ENCODE assay signal across 1 cellular context in the genomic region with DNA sequence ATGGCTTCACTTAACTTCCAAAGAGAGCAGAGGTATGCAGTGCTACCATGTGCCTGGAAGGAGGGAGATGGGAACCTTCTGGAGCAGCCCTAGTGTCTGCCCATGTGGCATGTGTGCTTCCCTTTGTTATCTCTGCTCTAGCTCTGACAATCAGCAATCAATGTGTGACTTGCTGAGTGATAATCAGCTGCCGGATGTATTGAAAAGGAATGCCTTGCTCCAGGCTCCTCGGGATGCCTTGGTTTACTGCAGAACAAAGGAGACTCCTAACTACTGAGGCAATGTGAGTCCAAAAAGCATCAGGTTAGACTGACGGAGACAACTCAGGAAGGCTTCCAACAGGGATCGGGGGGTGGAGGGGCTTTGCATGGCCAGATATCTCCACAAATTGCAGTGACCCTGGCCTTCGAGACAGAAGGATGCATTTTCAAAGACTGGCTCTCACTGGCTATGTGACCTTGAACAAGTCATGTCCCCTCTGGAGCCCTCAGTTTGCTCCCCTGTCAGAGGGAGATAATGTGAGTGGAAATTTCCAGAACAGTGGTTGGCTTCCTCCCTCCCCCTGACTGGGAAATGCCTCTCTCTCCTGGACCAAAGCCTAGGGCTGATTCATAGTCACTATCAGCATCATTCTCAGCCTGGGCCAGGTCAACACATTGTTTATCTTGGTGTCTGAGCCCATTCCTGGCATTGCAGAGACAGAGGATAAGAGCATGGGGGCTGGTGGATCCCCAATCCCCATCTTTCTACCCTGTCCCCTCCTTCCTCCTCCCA.
TF ChIP-seq lines count a peak whose summit lies in the region.

No MANE protein-coding gene starts in this region.

TF ChIP-seq in SK-N-SH, 30 proteins besides CTCF, POLR2A, EP300 and RAD21 (continued from another document):
- TF ChIP-seq, protein P1, sequence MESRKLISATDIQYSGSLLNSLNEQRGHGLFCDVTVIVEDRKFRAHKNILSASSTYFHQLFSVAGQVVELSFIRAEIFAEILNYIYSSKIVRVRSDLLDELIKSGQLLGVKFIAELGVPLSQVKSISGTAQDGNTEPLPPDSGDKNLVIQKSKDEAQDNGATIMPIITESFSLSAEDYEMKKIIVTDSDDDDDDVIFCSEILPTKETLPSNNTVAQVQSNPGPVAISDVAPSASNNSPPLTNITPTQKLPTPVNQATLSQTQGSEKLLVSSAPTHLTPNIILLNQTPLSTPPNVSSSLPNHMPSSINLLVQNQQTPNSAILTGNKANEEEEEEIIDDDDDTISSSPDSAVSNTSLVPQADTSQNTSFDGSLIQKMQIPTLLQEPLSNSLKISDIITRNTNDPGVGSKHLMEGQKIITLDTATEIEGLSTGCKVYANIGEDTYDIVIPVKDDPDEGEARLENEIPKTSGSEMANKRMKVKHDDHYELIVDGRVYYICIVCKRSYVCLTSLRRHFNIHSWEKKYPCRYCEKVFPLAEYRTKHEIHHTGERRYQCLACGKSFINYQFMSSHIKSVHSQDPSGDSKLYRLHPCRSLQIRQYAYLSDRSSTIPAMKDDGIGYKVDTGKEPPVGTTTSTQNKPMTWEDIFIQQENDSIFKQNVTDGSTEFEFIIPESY (IDR thresholded peaks at IDR 0.05; ENCODE audit: borderline replicate concordance, low read depth) = no peak
- no peak for TF ChIP-seq ELF1 (IDR thresholded peaks at IDR 0.05)
- TF ChIP-seq, protein P2, sequence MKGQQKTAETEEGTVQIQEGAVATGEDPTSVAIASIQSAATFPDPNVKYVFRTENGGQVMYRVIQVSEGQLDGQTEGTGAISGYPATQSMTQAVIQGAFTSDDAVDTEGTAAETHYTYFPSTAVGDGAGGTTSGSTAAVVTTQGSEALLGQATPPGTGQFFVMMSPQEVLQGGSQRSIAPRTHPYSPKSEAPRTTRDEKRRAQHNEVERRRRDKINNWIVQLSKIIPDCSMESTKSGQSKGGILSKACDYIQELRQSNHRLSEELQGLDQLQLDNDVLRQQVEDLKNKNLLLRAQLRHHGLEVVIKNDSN (IDR thresholded peaks at IDR 0.05; ENCODE audit: borderline replicate concordance, low read depth) = no peak
- peak; percentile 83; the same call in 1 of the 2 replicates for TF ChIP-seq FOSL2 (IDR thresholded peaks at IDR 0.05; ENCODE audit: borderline replicate concordance, low read depth)
- TF ChIP-seq RCOR1 (IDR thresholded peaks at IDR 0.05; ENCODE audit: low read length) = no peak
- TF ChIP-seq EZH2phosphoT487 (IDR thresholded peaks at IDR 0.05; ENCODE audit: borderline replicate concordance, low read depth) = no peak
- TF ChIP-seq FOXM1 (IDR thresholded peaks at IDR 0.05; ENCODE audit: low read depth) = no peak
- TF ChIP-seq GATA2 (CRISPR knock-in tag; IDR thresholded peaks at IDR 0.05) = no peak
- TF ChIP-seq NRF1 (IDR thresholded peaks at IDR 0.05; ENCODE audit: low read depth, low read length) = no peak
- TF ChIP-seq, protein P3, sequence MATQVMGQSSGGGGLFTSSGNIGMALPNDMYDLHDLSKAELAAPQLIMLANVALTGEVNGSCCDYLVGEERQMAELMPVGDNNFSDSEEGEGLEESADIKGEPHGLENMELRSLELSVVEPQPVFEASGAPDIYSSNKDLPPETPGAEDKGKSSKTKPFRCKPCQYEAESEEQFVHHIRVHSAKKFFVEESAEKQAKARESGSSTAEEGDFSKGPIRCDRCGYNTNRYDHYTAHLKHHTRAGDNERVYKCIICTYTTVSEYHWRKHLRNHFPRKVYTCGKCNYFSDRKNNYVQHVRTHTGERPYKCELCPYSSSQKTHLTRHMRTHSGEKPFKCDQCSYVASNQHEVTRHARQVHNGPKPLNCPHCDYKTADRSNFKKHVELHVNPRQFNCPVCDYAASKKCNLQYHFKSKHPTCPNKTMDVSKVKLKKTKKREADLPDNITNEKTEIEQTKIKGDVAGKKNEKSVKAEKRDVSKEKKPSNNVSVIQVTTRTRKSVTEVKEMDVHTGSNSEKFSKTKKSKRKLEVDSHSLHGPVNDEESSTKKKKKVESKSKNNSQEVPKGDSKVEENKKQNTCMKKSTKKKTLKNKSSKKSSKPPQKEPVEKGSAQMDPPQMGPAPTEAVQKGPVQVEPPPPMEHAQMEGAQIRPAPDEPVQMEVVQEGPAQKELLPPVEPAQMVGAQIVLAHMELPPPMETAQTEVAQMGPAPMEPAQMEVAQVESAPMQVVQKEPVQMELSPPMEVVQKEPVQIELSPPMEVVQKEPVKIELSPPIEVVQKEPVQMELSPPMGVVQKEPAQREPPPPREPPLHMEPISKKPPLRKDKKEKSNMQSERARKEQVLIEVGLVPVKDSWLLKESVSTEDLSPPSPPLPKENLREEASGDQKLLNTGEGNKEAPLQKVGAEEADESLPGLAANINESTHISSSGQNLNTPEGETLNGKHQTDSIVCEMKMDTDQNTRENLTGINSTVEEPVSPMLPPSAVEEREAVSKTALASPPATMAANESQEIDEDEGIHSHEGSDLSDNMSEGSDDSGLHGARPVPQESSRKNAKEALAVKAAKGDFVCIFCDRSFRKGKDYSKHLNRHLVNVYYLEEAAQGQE (IDR thresholded peaks at IDR 0.05; ENCODE audit: low read depth, low read length) = no peak
- peak; percentile 81; the same call in 1 of the 2 replicates for TF ChIP-seq RXRA (IDR thresholded peaks at IDR 0.05; ENCODE audit: borderline replicate concordance, low read depth)
- no peak for TF ChIP-seq YY1 (IDR thresholded peaks at IDR 0.05; ENCODE audit: low read depth)
- TF ChIP-seq MXI1 (IDR thresholded peaks at IDR 0.05; ENCODE audit: low read depth, low read length) = no peak
- TF ChIP-seq GABPA (IDR thresholded peaks at IDR 0.05; ENCODE audit: low read depth) = no peak
- no peak for TF ChIP-seq MEF2A (IDR thresholded peaks at IDR 0.05; ENCODE audit: borderline replicate concordance, low read depth)
- TF ChIP-seq TAF1 (IDR thresholded peaks at IDR 0.05; ENCODE audit: borderline replicate concordance, low read depth, low read length) = no peak
- TF ChIP-seq CHD2 (IDR thresholded peaks at IDR 0.05; ENCODE audit: low read length, partially characterized antibody) = no peak
- TF ChIP-seq, protein P4, sequence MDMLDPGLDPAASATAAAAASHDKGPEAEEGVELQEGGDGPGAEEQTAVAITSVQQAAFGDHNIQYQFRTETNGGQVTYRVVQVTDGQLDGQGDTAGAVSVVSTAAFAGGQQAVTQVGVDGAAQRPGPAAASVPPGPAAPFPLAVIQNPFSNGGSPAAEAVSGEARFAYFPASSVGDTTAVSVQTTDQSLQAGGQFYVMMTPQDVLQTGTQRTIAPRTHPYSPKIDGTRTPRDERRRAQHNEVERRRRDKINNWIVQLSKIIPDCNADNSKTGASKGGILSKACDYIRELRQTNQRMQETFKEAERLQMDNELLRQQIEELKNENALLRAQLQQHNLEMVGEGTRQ (IDR thresholded peaks at IDR 0.05; ENCODE audit: borderline replicate concordance, low read depth, low read length) = no peak
- peak; percentile 81 for TF ChIP-seq JUND (IDR thresholded peaks at IDR 0.05)
- TF ChIP-seq POLR2AphosphoS5 (IDR thresholded peaks at IDR 0.05; ENCODE audit: low read depth, low read length) = peak; percentile 29; the same call in 1 of the 2 replicates
- TF ChIP-seq, protein P5, sequence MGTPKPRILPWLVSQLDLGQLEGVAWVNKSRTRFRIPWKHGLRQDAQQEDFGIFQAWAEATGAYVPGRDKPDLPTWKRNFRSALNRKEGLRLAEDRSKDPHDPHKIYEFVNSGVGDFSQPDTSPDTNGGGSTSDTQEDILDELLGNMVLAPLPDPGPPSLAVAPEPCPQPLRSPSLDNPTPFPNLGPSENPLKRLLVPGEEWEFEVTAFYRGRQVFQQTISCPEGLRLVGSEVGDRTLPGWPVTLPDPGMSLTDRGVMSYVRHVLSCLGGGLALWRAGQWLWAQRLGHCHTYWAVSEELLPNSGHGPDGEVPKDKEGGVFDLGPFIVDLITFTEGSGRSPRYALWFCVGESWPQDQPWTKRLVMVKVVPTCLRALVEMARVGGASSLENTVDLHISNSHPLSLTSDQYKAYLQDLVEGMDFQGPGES (IDR thresholded peaks at IDR 0.05; ENCODE audit: low read depth, low read length) = no peak
- peak; percentile 82 for TF ChIP-seq TCF12 (IDR thresholded peaks at IDR 0.05)
- peak; percentile 95 for TF ChIP-seq NFIC (IDR thresholded peaks at IDR 0.05; ENCODE audit: borderline replicate concordance)
- no peak for TF ChIP-seq SIN3A (IDR thresholded peaks at IDR 0.05; ENCODE audit: borderline replicate concordance, low read depth, low read length)
- no peak for TF ChIP-seq RFX5 (IDR thresholded peaks at IDR 0.05; ENCODE audit: low read length)
- TF ChIP-seq, protein P6, sequence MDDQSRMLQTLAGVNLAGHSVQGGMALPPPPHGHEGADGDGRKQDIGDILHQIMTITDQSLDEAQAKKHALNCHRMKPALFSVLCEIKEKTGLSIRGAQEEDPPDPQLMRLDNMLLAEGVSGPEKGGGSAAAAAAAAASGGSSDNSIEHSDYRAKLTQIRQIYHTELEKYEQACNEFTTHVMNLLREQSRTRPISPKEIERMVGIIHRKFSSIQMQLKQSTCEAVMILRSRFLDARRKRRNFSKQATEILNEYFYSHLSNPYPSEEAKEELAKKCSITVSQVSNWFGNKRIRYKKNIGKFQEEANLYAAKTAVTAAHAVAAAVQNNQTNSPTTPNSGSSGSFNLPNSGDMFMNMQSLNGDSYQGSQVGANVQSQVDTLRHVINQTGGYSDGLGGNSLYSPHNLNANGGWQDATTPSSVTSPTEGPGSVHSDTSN (IDR thresholded peaks at IDR 0.05) = peak; percentile 62
TF ChIP-seq in SK-N-SH: peak in this region for 9.
